ENCODE assay signal across 18 cellular contexts in genomic region chr6:143727035-143727434, GRCh38. TPM values are rescaled to one million over a fixed set of nuclear protein-coding genes. Genes with fewer than 3 reads are reported as not detected.
DNase-seq lines count a peak whose midpoint lies in the region; ATAC-seq, FAIRE-seq and TF ChIP-seq lines count a peak whose summit lies in the region.
"Had no signal": no experiment of that assay in that cellular context is flagged by ENCODE, and none has a peak within 500 bp of the region (broad histone marks: within the 10 kb centered on the region; RNA-seq: fewer than 3 reads in every experiment).

No MANE protein-coding gene starts in this region.

- H2BK20ac ChIP-seq in IMR-90 (ENCODE audit: low read depth, low read length): no peak overlapping the region

- no peaks in the 10 kb centered on the region for H3F3A ChIP-seq in PC-3 (ENCODE audit: low read length, unreplicated experiment)

- H2BK5ac ChIP-seq in IMR-90 (ENCODE audit: low read depth, low read length, poor library complexity, severe bottlenecking): peak overlapping the region; percentile 18

- WGBS in IMR-90 (ENCODE audit: extremely low coverage in 2 of 2, insufficient read length in 1 of 2), 2 experiments: no CpG with 5 or more reads among the region's 1 CpG

- H3K79me1 ChIP-seq in IMR-90 (ENCODE audit: low read depth in 1 of 2, low read length in 2 of 2): peaks cover 19 to 35% of the 10 kb centered on the region in 2 experiments

- in situ Hi-C loops in IMR-90 (cut with MboI; ENCODE audit: low sequenced_read_pairs): no loop called here

- H3K9me3 Mint-ChIP-seq in osteocyte (ENCODE audit: unreplicated experiment): peaks cover 26% of the 10 kb centered on the region

- H3K79me2 ChIP-seq in PC-3 (ENCODE audit: low read length) (no peaks in the 10 kb centered on the region), osteoblast (ENCODE audit: insufficient read depth, low read length) (peaks cover 9% of the 10 kb centered on the region)

- no peak overlapping the region for H4K8ac ChIP-seq in IMR-90 (ENCODE audit: low read depth in 2 of 2, low read length in 2 of 2)

- no peak for FAIRE-seq in bronchial epithelial cell (lab: Jason Lieb, UNC)

- no peak overlapping the region for H3K18ac ChIP-seq in IMR-90 (ENCODE audit: low read depth, low read length)

- no peak overlapping the region for H2BK120ac ChIP-seq in IMR-90 (ENCODE audit: low read depth, low read length)

- no peak overlapping the region for H3K4ac ChIP-seq in IMR-90 (ENCODE audit: low read depth, low read length)

- CTCF ChIA-PET in IMR-90 (lab: Yijun Ruan, JAX): no interaction called here
- CTCF ChIA-PET in PC-3 (lab: Charles Lee): no interaction called here

- peaks cover 15% of the 10 kb centered on the region for H3K36me3 ChIP-seq in IMR-90 (ENCODE audit: control insufficient read depth, insufficient read depth, low read length)
- H3K36me3 ChIP-seq in PC-3 (ENCODE audit: low read depth, low read length): no peaks in the 10 kb centered on the region
- no peaks in the 10 kb centered on the region for H3K36me3 ChIP-seq in bronchial epithelial cell (ENCODE audit: control insufficient read depth, insufficient read depth, low read length)
- H3K36me3 ChIP-seq in osteoblast (ENCODE audit: insufficient read depth, low read length): no peaks in the 10 kb centered on the region

- DNase-seq in IMR-90: peak; percentile 22
- DNase-seq in PC-3: peak; percentile 54
- peak; percentile 30 for DNase-seq in bronchial epithelial cell (ENCODE audit: low read depth)
- DNase-seq in osteocyte (ENCODE audit: extremely low spot score, unreplicated experiment): no peak
- no peak for DNase-seq in 8988T
- no peak for DNase-seq in osteoblast (ENCODE audit: insufficient read length, low spot score, missing footprints)
- DNase-seq: ACHN, C1 segment of cervical spinal cord, DMS79, HCEC 1CT, NCI-H1694 treated with DMSO at 0.1 percent for 48 hours, NCI-H510A treated with DMSO at 0.1 percent for 48 hours, NCI-H774, PC-9, SJCRH30 had no signal

- dilution Hi-C loops in IMR-90 (cut with HindIII; ENCODE audit: low sequenced_read_pairs, unreplicated experiment): no loop called here

- H3K9me3 ChIP-seq in IMR-90 (ENCODE audit: control insufficient read depth, insufficient read depth, low read length) (no peaks in the 10 kb centered on the region; the same call in none of the 2 replicates), PC-3 (ENCODE audit: low read length) (no peaks in the 10 kb centered on the region), osteoblast (ENCODE audit: low read depth, low read length) (no peaks in the 10 kb centered on the region)

- H3K27me3 Mint-ChIP-seq in osteocyte (ENCODE audit: unreplicated experiment): no peaks in the 10 kb centered on the region

- no peaks in the 10 kb centered on the region for H3K9me1 ChIP-seq in IMR-90 (ENCODE audit: insufficient read depth, low read length)

- peak overlapping the region; percentile 6 for H3K27ac Mint-ChIP-seq in osteocyte (ENCODE audit: unreplicated experiment)
- H3K27ac Mint-ChIP-seq: GM23338 had no signal

- H3K4me3 ChIP-seq in IMR-90 (ENCODE audit: insufficient read depth, low read depth, low read length) (no peak overlapping the region), PC-3 (ENCODE audit: low read length) (no peak overlapping the region), bronchial epithelial cell (ENCODE audit: low read depth, low read length) (no peak overlapping the region), osteoblast (ENCODE audit: insufficient read depth, low read length) (no peak overlapping the region)
- H3K4me3 ChIP-seq: GM23338, PC-9, SJCRH30 had no signal

- TF ChIP-seq RAD21 in IMR-90 (IDR thresholded peaks at IDR 0.05; ENCODE audit: low read length): no peak

- intact Hi-C loops in IMR-90 (cut with micrococcal nuclease) (no loop called here), PC-3 (cut with micrococcal nuclease) (no loop called here)

- BruUV-seq in IMR-90 (replicated peaks; lab: Mats Ljungman, UMichigan) (no TSS peak), PC-3 (replicated peaks; lab: Mats Ljungman, UMichigan) (no TSS peak)

- ATAC-seq in IMR-90 (ENCODE audit: low read depth): no peak
- peak; percentile 56 for ATAC-seq in PC-3
- ATAC-seq in GM19395 (IDR thresholded peaks at IDR 0.05; ENCODE audit: unreplicated experiment): no peak
- ATAC-seq: GM23338 had no signal

- H3K14ac ChIP-seq in IMR-90 (replicated peaks; ENCODE audit: low read depth, low read length): no peak overlapping the region

- no peak overlapping the region for H3K9ac ChIP-seq in IMR-90 (ENCODE audit: low read depth, low read length)
- no peak overlapping the region for H3K9ac ChIP-seq in PC-3 (ENCODE audit: low read length)

- no peaks in the 10 kb centered on the region for H4K20me1 ChIP-seq in IMR-90 (ENCODE audit: insufficient read depth, low read length)
- no peaks in the 10 kb centered on the region for H4K20me1 ChIP-seq in PC-3 (ENCODE audit: low read length)
- H4K20me1 ChIP-seq in osteoblast (ENCODE audit: insufficient read depth, low read length): no peaks in the 10 kb centered on the region

- POLR2A ChIA-PET in IMR-90 (lab: Charles Lee; ENCODE audit: unreplicated experiment): no interaction called here
- POLR2A ChIA-PET in PC-3 (lab: Charles Lee; ENCODE audit: unreplicated experiment): no interaction called here

- TF ChIP-seq CTCF in IMR-90 (conservative IDR thresholded peaks at IDR 0.05; ENCODE audit: low read depth, low read length) (no peak), PC-3 (conservative IDR thresholded peaks at IDR 0.05; ENCODE audit: low read depth, low read length) (no peak), bronchial epithelial cell (IDR thresholded peaks at IDR 0.05; ENCODE audit: insufficient read depth, low read length, severe bottlenecking) (no peak), osteocyte (IDR thresholded peaks at IDR 0.05) (no peak), osteoblast (IDR thresholded peaks at IDR 0.05; ENCODE audit: extremely low read depth, low read depth, low read length) (no peak)

- H3K9me2 ChIP-seq in PC-3 (replicated peaks; ENCODE audit: low read length): no peaks in the 10 kb centered on the region

- H3K4me3 Mint-ChIP-seq in osteocyte (ENCODE audit: unreplicated experiment): no peak overlapping the region
- H3K4me3 Mint-ChIP-seq: GM23338 had no signal

- peaks cover 35% of the 10 kb centered on the region for H3K4me1 Mint-ChIP-seq in osteocyte (ENCODE audit: unreplicated experiment)

- no peak overlapping the region for H2BK15ac ChIP-seq in IMR-90 (ENCODE audit: low read depth, low read length)

- no peak for TF ChIP-seq POLR2A in IMR-90 (IDR thresholded peaks at IDR 0.05; ENCODE audit: low read depth, low read length)

- H3K36me3 Mint-ChIP-seq in osteocyte (ENCODE audit: unreplicated experiment): peaks cover 55% of the 10 kb centered on the region

- no peak overlapping the region for H3K27ac ChIP-seq in IMR-90 (ENCODE audit: insufficient read depth, low read length)
- no peak overlapping the region for H3K27ac ChIP-seq in PC-3 (ENCODE audit: low read length)
- no peak overlapping the region for H3K27ac ChIP-seq in osteoblast (ENCODE audit: low read depth, low read length)
- H3K27ac ChIP-seq: PC-9, RWPE1, SJCRH30 had no signal

- H3K23ac ChIP-seq in IMR-90 (ENCODE audit: low read depth, low read length): no peak overlapping the region

- H4K5ac ChIP-seq in IMR-90 (ENCODE audit: low read depth, low read length): no peak overlapping the region

- no peak overlapping the region for H3K56ac ChIP-seq in IMR-90 (ENCODE audit: extremely low read depth, insufficient read depth, low read length)

- no peaks in the 10 kb centered on the region for H3K27me3 ChIP-seq in IMR-90 (ENCODE audit: control insufficient read depth, insufficient read depth, low read length)
- H3K27me3 ChIP-seq in PC-3 (ENCODE audit: low read length): no peaks in the 10 kb centered on the region
- no peaks in the 10 kb centered on the region for H3K27me3 ChIP-seq in bronchial epithelial cell (ENCODE audit: control insufficient read depth, insufficient read depth, low read length)
- H3K27me3 ChIP-seq in osteoblast (ENCODE audit: insufficient read depth, low read length): no peaks in the 10 kb centered on the region
- H3K27me3 ChIP-seq: SJCRH30 had no signal

- no peaks in the 10 kb centered on the region for H3K4me1 ChIP-seq in IMR-90 (ENCODE audit: control insufficient read depth, insufficient read depth, low read length)
- peaks cover 14% of the 10 kb centered on the region; the same call in 1 of the 2 replicates for H3K4me1 ChIP-seq in PC-3 (ENCODE audit: insufficient read depth, low read length)
- peaks cover 1% of the 10 kb centered on the region for H3K4me1 ChIP-seq in osteoblast (ENCODE audit: insufficient read depth, low read length)
- H3K4me1 ChIP-seq: SJCRH30 had no signal

- no peak overlapping the region for H2AFZ ChIP-seq in IMR-90 (replicated peaks; ENCODE audit: low read length, poor library complexity)
- no peak overlapping the region for H2AFZ ChIP-seq in PC-3 (ENCODE audit: low read length)
- H2AFZ ChIP-seq in osteoblast (ENCODE audit: low read length): no peak overlapping the region
- H2AFZ ChIP-seq: GM23338, PC-9 had no signal

- no peak overlapping the region for H2AK5ac ChIP-seq in IMR-90 (ENCODE audit: low read depth, low read length)

- no peak overlapping the region for H4K91ac ChIP-seq in IMR-90 (ENCODE audit: insufficient read depth, low read depth, low read length)

- no peak overlapping the region for H2AK9ac ChIP-seq in IMR-90 (replicated peaks; ENCODE audit: low read depth, low read length, poor library complexity)

- H3K4me2 ChIP-seq in IMR-90 (ENCODE audit: low read depth, low read length) (no peak overlapping the region), PC-3 (ENCODE audit: low read length) (no peak overlapping the region; the same call in 1 of the 2 replicates), osteoblast (ENCODE audit: insufficient read depth, low read length) (no peak overlapping the region)
- H3K4me2 ChIP-seq: GM23338, PC-9 had no signal

TF ChIP-seq in IMR-90, 13 proteins besides CTCF, POLR2A, EP300 and RAD21 (continues in another document):
- TF ChIP-seq MXI1 (IDR thresholded peaks at IDR 0.05; ENCODE audit: borderline replicate concordance, low read depth, low read length) (no peak), MAFK (IDR thresholded peaks at IDR 0.05; ENCODE audit: low read depth, low read length) (no peak), CHD1 (IDR thresholded peaks at IDR 0.05; ENCODE audit: low read depth, low read length) (no peak), USF2 (IDR thresholded peaks at IDR 0.05; ENCODE audit: low read depth, low read length) (no peak)

RNA-seq across cellular contexts. Expression of gene PHACTR2, which starts 49.3 kb away (rescaled TPM):
- 74.2 and 76.9 TPM in 2 replicates for total RNA-seq in IMR-90 (2012; rRNA removed)
- 12.7 and 14.5 TPM in 2 replicates for polyA plus RNA-seq in IMR-90 (2012; rRNA removed)
- polyA plus RNA-seq in IMR-90 (2012; cell fraction: cytosol; rRNA removed): 3.5 and 4.2 TPM in 2 replicates
- 4.6 and 15.0 TPM in 2 replicates for polyA plus RNA-seq in IMR-90 (2012; cell fraction: nucleus; rRNA removed; ENCODE audit: low replicate concordance)
- 19.4 and 25.1 TPM in 2 replicates for total RNA-seq in PC-3 (2014; rRNA removed)
- total RNA-seq in bronchial epithelial cell: 24.5 and 37.8 TPM in 2 replicates
- total RNA-seq in osteocyte: 295 and 312 TPM in 2 replicates
- total RNA-seq in osteoblast: 71.7 and 76.9 TPM in 2 replicates

Comparison
In these comparisons a context has a peak if more than half of its experiments do, and no peak if none do; other contexts are left out.
1. DNase-seq: peak in IMR-90 (single experiment), PC-3 (single experiment) and bronchial epithelial cell (single experiment); none in osteocyte (single experiment), 8988T (single experiment) and osteoblast (single experiment).